In the genomic region with DNA sequence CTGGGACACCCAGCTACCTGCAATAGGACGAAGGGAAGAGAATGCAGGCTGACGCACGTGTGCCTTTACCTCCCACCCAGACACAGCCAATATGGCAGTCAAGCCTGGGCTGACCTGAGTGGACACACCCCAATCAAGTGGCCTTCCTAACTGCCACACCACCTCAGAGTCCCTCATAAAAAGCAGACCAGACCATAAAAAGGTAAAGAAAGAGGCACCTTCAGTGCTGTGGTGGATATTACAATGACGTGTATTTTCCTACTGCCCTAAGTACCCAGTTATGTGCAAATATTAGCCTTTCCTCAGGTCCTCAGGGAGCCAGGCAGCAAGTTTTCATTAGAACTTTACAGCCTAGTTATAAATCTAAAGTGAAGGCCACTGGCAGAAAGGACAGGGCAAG, we compare ENCODE assay signal across 20 cellular contexts.
DNase-seq lines count a peak whose midpoint lies in the region; ATAC-seq and TF ChIP-seq lines count a peak whose summit lies in the region.
"Had no signal": no experiment of that assay in that cellular context is flagged by ENCODE, and none has a peak within 500 bp of the region (broad histone marks: within the 10 kb centered on the region; RNA-seq: fewer than 3 reads in every experiment).

No MANE protein-coding gene starts in this region.

- no peak overlapping the region for H3K27ac Mint-ChIP-seq in activated CD4-positive, alpha-beta T cell treated with anti-CD3 and anti-CD28 coated beads for 36 hours
- H3K27ac Mint-ChIP-seq: CD14-positive monocyte; CD8-positive, alpha-beta T cell; H9 had no signal

- no peak overlapping the region for H3K9ac ChIP-seq in BLaER1
- H3K9ac ChIP-seq in BLaER1 treated with 17β-estradiol and CSF1 and Interleukin-3, amounts not matched to agents 10 nM and 100 nM: no peak overlapping the region

- DNase-seq in NCI-H69 (lab: John Stamatoyannopoulos, UW) (peak; percentile 46), mucosa of descending colon (no peak), H4 (ENCODE audit: low spot score) (no peak), NCI-H345 treated with DMSO at 0.1 percent for 48 hours (lab: John Stamatoyannopoulos, UW; ENCODE audit: unreplicated experiment) (no peak)
- no peak for DNase-seq in activated CD4-positive, alpha-beta T cell treated with anti-CD3 and anti-CD28 coated beads for 36 hours
- DNase-seq: ACHN; BE2C; CD8-positive, alpha-beta T cell; COR-L47; DMS 273 treated with DMSO at 0.1 percent for 48 hours; DMS79; GDM1; GOT3; H9; IMR-90 had no signal

- H3K4me1 Mint-ChIP-seq in activated CD4-positive, alpha-beta T cell treated with anti-CD3 and anti-CD28 coated beads for 36 hours: no peaks in the 10 kb centered on the region
- H3K4me1 Mint-ChIP-seq: CD14-positive monocyte had no signal

- no peaks in the 10 kb centered on the region for H3K27me3 ChIP-seq in BLaER1
- no peaks in the 10 kb centered on the region for H3K27me3 ChIP-seq in BLaER1 treated with 17β-estradiol and CSF1 and Interleukin-3, amounts not matched to agents 10 nM and 100 nM
- H3K27me3 ChIP-seq: BE2C had no signal

- H3K27ac ChIP-seq in BLaER1: peak overlapping the region; percentile 66
- H3K27ac ChIP-seq in BLaER1 treated with 17β-estradiol and CSF1 and Interleukin-3, amounts not matched to agents 10 nM and 100 nM: peak overlapping the region in 2 of 11 experiments; percentile 1 to 68; a peak in 3 of 22 replicates

- intact Hi-C loops in mucosa of descending colon (cut with DNase I, micrococcal nuclease): no loop called here
- intact Hi-C loops in activated CD4-positive, alpha-beta T cell treated with anti-CD3 and anti-CD28 coated beads for 36 hours (cut with DNase I, micrococcal nuclease): no loop called here

- no peak overlapping the region for H3K4me3 Mint-ChIP-seq in activated CD4-positive, alpha-beta T cell treated with anti-CD3 and anti-CD28 coated beads for 36 hours
- H3K4me3 Mint-ChIP-seq: CD14-positive monocyte; CD8-positive, alpha-beta T cell; H9 had no signal

- H3K9me3 ChIP-seq in BLaER1 (no peaks in the 10 kb centered on the region), mucosa of descending colon (no peaks in the 10 kb centered on the region)
- H3K9me3 ChIP-seq in BLaER1 treated with 17β-estradiol and CSF1 and Interleukin-3, amounts not matched to agents 10 nM and 100 nM (replicated peaks in 1 of 11): no peaks in the 10 kb centered on the region
- H3K9me3 ChIP-seq: BE2C had no signal

- H3K4me3 ChIP-seq in BLaER1: no peak overlapping the region
- H3K4me3 ChIP-seq in BLaER1 treated with 17β-estradiol and CSF1 and Interleukin-3, amounts not matched to agents 10 nM and 100 nM: no peak overlapping the region
- H3K4me3 ChIP-seq in mucosa of descending colon: no peak overlapping the region
- H3K4me3 ChIP-seq: K562 had no signal

- H3K4me2 ChIP-seq in BLaER1: peak overlapping the region; percentile 82
- H3K4me2 ChIP-seq in BLaER1 treated with 17β-estradiol and CSF1 and Interleukin-3, amounts not matched to agents 10 nM and 100 nM: peak overlapping the region; percentile 16 to 93 (median 69); a peak in 20 of 22 replicates

- no peaks in the 10 kb centered on the region for H3K36me3 Mint-ChIP-seq in activated CD4-positive, alpha-beta T cell treated with anti-CD3 and anti-CD28 coated beads for 36 hours (ENCODE audit: low read depth)
- H3K36me3 Mint-ChIP-seq: CD14-positive monocyte; CD8-positive, alpha-beta T cell had no signal

- no peaks in the 10 kb centered on the region for H4K20me1 ChIP-seq in BLaER1
- no peaks in the 10 kb centered on the region for H4K20me1 ChIP-seq in BLaER1 treated with 17β-estradiol and CSF1 and Interleukin-3, amounts not matched to agents 10 nM and 100 nM

- peaks cover 24% of the 10 kb centered on the region for H3K27me3 Mint-ChIP-seq in activated CD4-positive, alpha-beta T cell treated with anti-CD3 and anti-CD28 coated beads for 36 hours

- CTCF ChIA-PET in activated CD4-positive, alpha-beta T cell treated with anti-CD3 and anti-CD28 coated beads for 36 hours (lab: Charles Lee): interaction anchor here (1.1 to 1.2 kb wide), 2 partner anchors 8 to 58 kb away, joined by 3 to 4 read pairs; no protein-coding TSS in a partner anchor

- TF ChIP-seq CTCF in mucosa of descending colon (IDR thresholded peaks at IDR 0.05): no peak

- H3K4me1 ChIP-seq in BLaER1: peaks cover 53% of the 10 kb centered on the region
- peaks cover 33 to 58% (median 48%) of the 10 kb centered on the region in 10 experiments for H3K4me1 ChIP-seq in BLaER1 treated with 17β-estradiol and CSF1 and Interleukin-3, amounts not matched to agents 10 nM and 100 nM
- H3K4me1 ChIP-seq in mucosa of descending colon (ENCODE audit: low read depth): peaks cover 5% of the 10 kb centered on the region

- POLR2A ChIA-PET in activated CD4-positive, alpha-beta T cell treated with anti-CD3 and anti-CD28 coated beads for 36 hours (lab: Charles Lee): no interaction called here

- no peaks in the 10 kb centered on the region for H3K36me3 ChIP-seq in BLaER1
- H3K36me3 ChIP-seq in BLaER1 treated with 17β-estradiol and CSF1 and Interleukin-3, amounts not matched to agents 10 nM and 100 nM: peaks cover 0 to 4% (median 0%) of the 10 kb centered on the region in 11 experiments; a peak in 1 of 22 replicates
- no peaks in the 10 kb centered on the region for H3K36me3 ChIP-seq in mucosa of descending colon (ENCODE audit: low read depth)
- H3K36me3 ChIP-seq: BE2C had no signal

- peak; percentile 70 for ATAC-seq in mucosa of descending colon
- no peak for ATAC-seq in activated CD4-positive, alpha-beta T cell treated with anti-CD3 and anti-CD28 coated beads for 36 hours
- ATAC-seq in GM19351 (IDR thresholded peaks at IDR 0.05; ENCODE audit: unreplicated experiment): no peak
- ATAC-seq: CD8-positive, alpha-beta T cell; K562 had no signal

- H3K9me3 Mint-ChIP-seq in activated CD4-positive, alpha-beta T cell treated with anti-CD3 and anti-CD28 coated beads for 36 hours (ENCODE audit: low read depth): no peaks in the 10 kb centered on the region
- H3K9me3 Mint-ChIP-seq: CD8-positive, alpha-beta T cell; H9 had no signal
